In the genomic region with DNA sequence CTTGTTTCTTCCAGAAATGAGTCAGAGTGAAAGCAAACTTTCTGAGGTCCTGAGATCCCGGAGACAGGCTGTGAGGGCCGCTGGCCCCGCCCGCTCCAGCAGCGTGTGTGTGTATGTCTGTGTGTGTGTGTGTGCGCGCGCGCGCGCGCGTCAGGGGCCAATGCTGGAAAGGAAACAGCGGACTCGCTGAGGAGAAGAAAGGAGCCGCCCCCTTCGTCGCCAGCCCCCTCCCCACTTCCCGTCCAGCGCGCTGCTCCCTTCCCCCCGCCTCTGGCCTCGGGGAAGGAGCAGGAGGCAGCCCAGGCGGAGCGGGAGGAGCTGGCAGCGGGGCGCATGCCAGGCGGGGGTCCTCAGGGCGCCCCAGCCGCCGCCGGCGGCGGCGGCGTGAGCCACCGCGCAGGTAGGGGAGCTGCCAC, we compare ENCODE assay signal across 8 cellular contexts. TPM values are rescaled to one million over a fixed set of nuclear protein-coding genes. Genes with fewer than 3 reads are reported as not detected.
DNase-seq lines count a peak whose midpoint lies in the region; ATAC-seq and TF ChIP-seq lines count a peak whose summit lies in the region.

A gene (plus strand): TSS at position 256 of the 416 bp plus-strand sequence. CDS start 78 bp downstream, at position 334.

- CTCF ChIA-PET in MCF 10A (lab: Yijun Ruan, JAX): interaction anchor here (0.6 to 1.0 kb wide), 2 partner anchors 130 to 1840 kb away, joined by 3 to 4 read pairs; no protein-coding TSS in a partner anchor

- peaks cover 12% of the 10 kb centered on the region for H3K4me1 Mint-ChIP-seq in MCF 10A (ENCODE audit: insufficient read depth, unreplicated experiment)

- H3K9ac ChIP-seq in ES-I3 (ENCODE audit: low read depth, low read length): peak within 1 kb of the TSS; percentile 71

- H3K36me3 ChIP-seq in ES-I3 (ENCODE audit: insufficient read depth, low read length): no peaks in the 10 kb centered on the region
- no peaks in the 10 kb centered on the region for H3K36me3 ChIP-seq in iPS DF 6.9 (ENCODE audit: control insufficient read depth, insufficient read depth, low read length)

- H3K4me3 Mint-ChIP-seq in MCF 10A (ENCODE audit: unreplicated experiment): peak within 1 kb of the TSS; percentile 74

- POLR2A ChIA-PET in MCF 10A (lab: Yijun Ruan, JAX): interaction anchor here (0.7 to 1.2 kb wide), 2 partner anchors 89 to 289 kb away, joined by 3 to 4 read pairs; a partner anchor contains a TSS

- no CpG with 5 or more reads among the region's 38 CpGs for WGBS in iPS DF 6.9 (ENCODE audit: insufficient coverage, insufficient read length)

- TF ChIP-seq CTCF in MCF 10A (IDR thresholded peaks at IDR 0.05; ENCODE audit: unreplicated experiment): no peak
- no peak for TF ChIP-seq CTCF in retinal pigment epithelial cell (conservative IDR thresholded peaks at IDR 0.05; ENCODE audit: low read depth, low read length)

- intact Hi-C loops in MCF 10A (cut with micrococcal nuclease): no loop called here

- ATAC-seq in HG02678 (IDR thresholded peaks at IDR 0.05; ENCODE audit: unreplicated experiment) (peak; percentile 55), HG02588 (IDR thresholded peaks at IDR 0.05; ENCODE audit: unreplicated experiment) (no peak)

- H3K36me3 Mint-ChIP-seq in MCF 10A (ENCODE audit: insufficient read depth, unreplicated experiment): peaks cover 4% of the 10 kb centered on the region

- no peak within 1 kb of the TSS for H3K27ac ChIP-seq in iPS DF 6.9 (ENCODE audit: low read length)

- H3K27me3 ChIP-seq in iPS DF 6.9 (ENCODE audit: control insufficient read depth, insufficient read depth, low read length): no peaks in the 10 kb centered on the region

- H3K4me3 ChIP-seq in iPS DF 6.9 (ENCODE audit: low read length) (peak within 1 kb of the TSS; percentile 61; the same call in 1 of the 2 replicates), retinal pigment epithelial cell (ENCODE audit: low read length) (peak within 1 kb of the TSS; percentile 78)

- no TSS peak for BruUV-seq in MCF 10A (replicated peaks; lab: Mats Ljungman, UMichigan)

- H3K4me1 ChIP-seq in ES-I3 (ENCODE audit: insufficient read depth, low read length) (peaks cover 9% of the 10 kb centered on the region), iPS DF 6.9 (ENCODE audit: control insufficient read depth, insufficient read depth, low read length) (peaks cover 3% of the 10 kb centered on the region; the same call in 1 of the 2 replicates)

- H3K9me3 Mint-ChIP-seq in MCF 10A (ENCODE audit: unreplicated experiment): no peaks in the 10 kb centered on the region

- DNase-seq in NCI-H1694 (lab: John Stamatoyannopoulos, UW): peak; percentile 100
- DNase-seq in T-helper 9 cell: peak; percentile 52
- DNase-seq in MCF 10A (ENCODE audit: unreplicated experiment): peak; percentile 83
- DNase-seq in iPS DF 6.9 (ENCODE audit: low read depth, low spot score): peak; percentile 58
- DNase-seq in retinal pigment epithelial cell (ENCODE audit: low read depth): peak; percentile 63

- peak within 1 kb of the TSS; percentile 60 for H3K27ac Mint-ChIP-seq in MCF 10A (ENCODE audit: low read depth, unreplicated experiment)

- H3K9me3 ChIP-seq in ES-I3 (ENCODE audit: control insufficient read depth, insufficient read depth, low read length) (no peaks in the 10 kb centered on the region), iPS DF 6.9 (ENCODE audit: control insufficient read depth, insufficient read depth, low read length) (no peaks in the 10 kb centered on the region)

- peaks cover 30% of the 10 kb centered on the region for H3K27me3 Mint-ChIP-seq in MCF 10A (ENCODE audit: insufficient read depth, unreplicated experiment)

RNA-seq across cellular contexts. Expression of the gene that starts here (rescaled TPM):
- 1.7 and 2.1 TPM in 2 replicates for total RNA-seq in MCF 10A (2022)
